In genomic region chr3:52844290-52844985, GRCh38 we compare ENCODE assay signal across 1 cellular context.
TF ChIP-seq lines count a peak whose summit lies in the region.

No MANE protein-coding gene starts in this region.

TF ChIP-seq in WTC11, 78 proteins besides CTCF, POLR2A, EP300 and RAD21 (continued from another document):
- TF ChIP-seq, protein P1, sequence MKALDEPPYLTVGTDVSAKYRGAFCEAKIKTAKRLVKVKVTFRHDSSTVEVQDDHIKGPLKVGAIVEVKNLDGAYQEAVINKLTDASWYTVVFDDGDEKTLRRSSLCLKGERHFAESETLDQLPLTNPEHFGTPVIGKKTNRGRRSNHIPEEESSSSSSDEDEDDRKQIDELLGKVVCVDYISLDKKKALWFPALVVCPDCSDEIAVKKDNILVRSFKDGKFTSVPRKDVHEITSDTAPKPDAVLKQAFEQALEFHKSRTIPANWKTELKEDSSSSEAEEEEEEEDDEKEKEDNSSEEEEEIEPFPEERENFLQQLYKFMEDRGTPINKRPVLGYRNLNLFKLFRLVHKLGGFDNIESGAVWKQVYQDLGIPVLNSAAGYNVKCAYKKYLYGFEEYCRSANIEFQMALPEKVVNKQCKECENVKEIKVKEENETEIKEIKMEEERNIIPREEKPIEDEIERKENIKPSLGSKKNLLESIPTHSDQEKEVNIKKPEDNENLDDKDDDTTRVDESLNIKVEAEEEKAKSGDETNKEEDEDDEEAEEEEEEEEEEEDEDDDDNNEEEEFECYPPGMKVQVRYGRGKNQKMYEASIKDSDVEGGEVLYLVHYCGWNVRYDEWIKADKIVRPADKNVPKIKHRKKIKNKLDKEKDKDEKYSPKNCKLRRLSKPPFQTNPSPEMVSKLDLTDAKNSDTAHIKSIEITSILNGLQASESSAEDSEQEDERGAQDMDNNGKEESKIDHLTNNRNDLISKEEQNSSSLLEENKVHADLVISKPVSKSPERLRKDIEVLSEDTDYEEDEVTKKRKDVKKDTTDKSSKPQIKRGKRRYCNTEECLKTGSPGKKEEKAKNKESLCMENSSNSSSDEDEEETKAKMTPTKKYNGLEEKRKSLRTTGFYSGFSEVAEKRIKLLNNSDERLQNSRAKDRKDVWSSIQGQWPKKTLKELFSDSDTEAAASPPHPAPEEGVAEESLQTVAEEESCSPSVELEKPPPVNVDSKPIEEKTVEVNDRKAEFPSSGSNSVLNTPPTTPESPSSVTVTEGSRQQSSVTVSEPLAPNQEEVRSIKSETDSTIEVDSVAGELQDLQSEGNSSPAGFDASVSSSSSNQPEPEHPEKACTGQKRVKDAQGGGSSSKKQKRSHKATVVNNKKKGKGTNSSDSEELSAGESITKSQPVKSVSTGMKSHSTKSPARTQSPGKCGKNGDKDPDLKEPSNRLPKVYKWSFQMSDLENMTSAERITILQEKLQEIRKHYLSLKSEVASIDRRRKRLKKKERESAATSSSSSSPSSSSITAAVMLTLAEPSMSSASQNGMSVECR (CRISPR knock-in tag; IDR thresholded peaks at IDR 0.05; ENCODE audit: borderline replicate concordance): no peak
- TF ChIP-seq, protein P2, sequence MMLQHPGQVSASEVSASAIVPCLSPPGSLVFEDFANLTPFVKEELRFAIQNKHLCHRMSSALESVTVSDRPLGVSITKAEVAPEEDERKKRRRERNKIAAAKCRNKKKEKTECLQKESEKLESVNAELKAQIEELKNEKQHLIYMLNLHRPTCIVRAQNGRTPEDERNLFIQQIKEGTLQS (CRISPR knock-in tag; conservative IDR thresholded peaks at IDR 0.05): no peak
- TF ChIP-seq ZNF138 (CRISPR knock-in tag; conservative IDR thresholded peaks at IDR 0.05) (no peak), GABPB1 (CRISPR knock-in tag; IDR thresholded peaks at IDR 0.05) (no peak), ZNF425 (CRISPR knock-in tag; conservative IDR thresholded peaks at IDR 0.05) (no peak), AFF4 (CRISPR knock-in tag; IDR thresholded peaks at IDR 0.05; ENCODE audit: borderline replicate concordance) (no peak), ESRRA (CRISPR knock-in tag; IDR thresholded peaks at IDR 0.05; ENCODE audit: borderline replicate concordance) (no peak), ZNF396 (CRISPR knock-in tag; IDR thresholded peaks at IDR 0.05; ENCODE audit: borderline replicate concordance) (no peak), RELA (CRISPR knock-in tag; IDR thresholded peaks at IDR 0.05; ENCODE audit: borderline replicate concordance) (no peak)
- TF ChIP-seq, protein P3, sequence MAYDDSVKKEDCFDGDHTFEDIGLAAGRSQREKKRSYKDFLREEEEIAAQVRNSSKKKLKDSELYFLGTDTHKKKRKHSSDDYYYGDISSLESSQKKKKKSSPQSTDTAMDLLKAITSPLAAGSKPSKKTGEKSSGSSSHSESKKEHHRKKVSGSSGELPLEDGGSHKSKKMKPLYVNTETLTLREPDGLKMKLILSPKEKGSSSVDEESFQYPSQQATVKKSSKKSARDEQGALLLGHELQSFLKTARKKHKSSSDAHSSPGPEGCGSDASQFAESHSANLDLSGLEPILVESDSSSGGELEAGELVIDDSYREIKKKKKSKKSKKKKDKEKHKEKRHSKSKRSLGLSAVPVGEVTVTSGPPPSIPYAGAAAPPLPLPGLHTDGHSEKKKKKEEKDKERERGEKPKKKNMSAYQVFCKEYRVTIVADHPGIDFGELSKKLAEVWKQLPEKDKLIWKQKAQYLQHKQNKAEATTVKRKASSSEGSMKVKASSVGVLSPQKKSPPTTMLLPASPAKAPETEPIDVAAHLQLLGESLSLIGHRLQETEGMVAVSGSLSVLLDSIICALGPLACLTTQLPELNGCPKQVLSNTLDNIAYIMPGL (CRISPR knock-in tag; IDR thresholded peaks at IDR 0.05): no peak
- TF ChIP-seq, protein P4, sequence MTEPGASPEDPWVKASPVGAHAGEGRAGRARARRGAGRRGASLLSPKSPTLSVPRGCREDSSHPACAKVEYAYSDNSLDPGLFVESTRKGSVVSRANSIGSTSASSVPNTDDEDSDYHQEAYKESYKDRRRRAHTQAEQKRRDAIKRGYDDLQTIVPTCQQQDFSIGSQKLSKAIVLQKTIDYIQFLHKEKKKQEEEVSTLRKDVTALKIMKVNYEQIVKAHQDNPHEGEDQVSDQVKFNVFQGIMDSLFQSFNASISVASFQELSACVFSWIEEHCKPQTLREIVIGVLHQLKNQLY (CRISPR knock-in tag; IDR thresholded peaks at IDR 0.05): no peak
- TF ChIP-seq, protein P5, sequence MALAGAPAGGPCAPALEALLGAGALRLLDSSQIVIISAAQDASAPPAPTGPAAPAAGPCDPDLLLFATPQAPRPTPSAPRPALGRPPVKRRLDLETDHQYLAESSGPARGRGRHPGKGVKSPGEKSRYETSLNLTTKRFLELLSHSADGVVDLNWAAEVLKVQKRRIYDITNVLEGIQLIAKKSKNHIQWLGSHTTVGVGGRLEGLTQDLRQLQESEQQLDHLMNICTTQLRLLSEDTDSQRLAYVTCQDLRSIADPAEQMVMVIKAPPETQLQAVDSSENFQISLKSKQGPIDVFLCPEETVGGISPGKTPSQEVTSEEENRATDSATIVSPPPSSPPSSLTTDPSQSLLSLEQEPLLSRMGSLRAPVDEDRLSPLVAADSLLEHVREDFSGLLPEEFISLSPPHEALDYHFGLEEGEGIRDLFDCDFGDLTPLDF (CRISPR knock-in tag; IDR thresholded peaks at IDR 0.05): no peak
TF ChIP-seq in WTC11: peak in this region for 0.
